In the genomic region with DNA sequence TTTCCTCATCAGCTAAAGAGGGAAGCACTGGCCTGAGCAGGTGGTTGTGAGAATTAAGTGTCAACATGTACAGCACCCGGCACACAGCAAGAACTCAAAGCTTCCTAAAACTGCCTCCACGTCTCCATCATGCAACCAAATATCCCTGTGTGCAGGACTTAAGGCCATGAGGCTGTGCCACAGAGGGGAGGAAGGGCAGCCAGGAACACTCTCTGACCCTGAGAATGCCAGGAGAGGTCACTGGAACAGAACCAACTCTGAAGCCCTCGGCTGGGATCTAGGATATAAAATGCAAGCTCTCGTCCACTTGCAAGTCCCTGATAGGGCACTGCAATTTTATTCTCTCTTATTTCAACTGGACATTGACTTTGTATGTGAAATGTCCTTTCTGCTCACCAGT, we compare ENCODE assay signal across 25 cellular contexts. TPM values are rescaled to one million over a fixed set of nuclear protein-coding genes. Genes with fewer than 3 reads are reported as not detected.
"Had no signal": no experiment of that assay in that cellular context is flagged by ENCODE, and none has a peak within 500 bp of the region (broad histone marks: within the 10 kb centered on the region; RNA-seq: fewer than 3 reads in every experiment).

No MANE protein-coding gene starts in this region.

- ATAC-seq: natural killer cell; sciatic nerve; stimulated activated effector memory CD8-positive, alpha-beta T cell treated with anti-CD3 and anti-CD28 coated beads, Interleukin-12 subunit alpha, Interleukin-12 subunit beta, amount 100 ng/mL, for 72 hours; upper lobe of right lung had no signal

- H2AFZ ChIP-seq: hepatocyte, neural progenitor cell had no signal

- H3K36me3 ChIP-seq: heart right ventricle, neural progenitor cell, ovary, suprapubic skin, thoracic aorta, tibial artery, upper lobe of right lung had no signal

- DNase-seq: glutamatergic neuron; heart right ventricle; islet precursor cell; mesendoderm; naive B cell; natural killer cell; nephron progenitor cell; ovary; retina; stimulated activated CD4-positive, alpha-beta T cell treated with anti-CD3 and anti-CD28 coated beads, Interleukin-12 subunit alpha, Interleukin-12 subunit beta, amount 100 ng/mL, for 4 hours; stimulated activated CD4-positive, alpha-beta T cell treated with anti-CD3 and anti-CD28 coated beads, Interleukin-15, amount 100 ng/mL, for 24 hours; stimulated activated CD4-positive, alpha-beta T cell treated with anti-CD3 and anti-CD28 coated beads, Interleukin-2, amount 100 ng/mL, for 24 hours; stimulated activated CD4-positive, alpha-beta T cell treated with anti-CD3 and anti-CD28 coated beads, Interleukin-4, amount 100 ng/mL, for 1 hour; stimulated activated naive CD4-positive, alpha-beta T cell; tibial artery; trophoblast cell; upper lobe of right lung had no signal

- H3K27ac ChIP-seq: hepatocyte, neural progenitor cell, ovary, skin epidermis, suprapubic skin, thoracic aorta, tibial artery, upper lobe of right lung had no signal

- H3K4me1 ChIP-seq: suprapubic skin, tibial artery, upper lobe of right lung had no signal

- H3K4me2 ChIP-seq: hepatocyte, neural progenitor cell had no signal

- H3K9ac ChIP-seq: neural progenitor cell had no signal

- H3K9me3 ChIP-seq: heart right ventricle, ovary, suprapubic skin, thoracic aorta, tibial artery, upper lobe of right lung had no signal

- H3K4me3 ChIP-seq: heart right ventricle, hepatocyte, lung, neural progenitor cell, ovary, skin epidermis, suprapubic skin, thoracic aorta, tibial artery, upper lobe of right lung had no signal

- H3K27me3 ChIP-seq: heart right ventricle, hepatocyte, neural progenitor cell, ovary, suprapubic skin, tibial artery, upper lobe of right lung had no signal

RNA-seq across cellular contexts. Expression of a gene that starts 12.2 kb away (rescaled TPM):
- total RNA-seq: natural killer cell had no signal
